Comparison of ENCODE assay signal across 8 cellular contexts in the genomic region with DNA sequence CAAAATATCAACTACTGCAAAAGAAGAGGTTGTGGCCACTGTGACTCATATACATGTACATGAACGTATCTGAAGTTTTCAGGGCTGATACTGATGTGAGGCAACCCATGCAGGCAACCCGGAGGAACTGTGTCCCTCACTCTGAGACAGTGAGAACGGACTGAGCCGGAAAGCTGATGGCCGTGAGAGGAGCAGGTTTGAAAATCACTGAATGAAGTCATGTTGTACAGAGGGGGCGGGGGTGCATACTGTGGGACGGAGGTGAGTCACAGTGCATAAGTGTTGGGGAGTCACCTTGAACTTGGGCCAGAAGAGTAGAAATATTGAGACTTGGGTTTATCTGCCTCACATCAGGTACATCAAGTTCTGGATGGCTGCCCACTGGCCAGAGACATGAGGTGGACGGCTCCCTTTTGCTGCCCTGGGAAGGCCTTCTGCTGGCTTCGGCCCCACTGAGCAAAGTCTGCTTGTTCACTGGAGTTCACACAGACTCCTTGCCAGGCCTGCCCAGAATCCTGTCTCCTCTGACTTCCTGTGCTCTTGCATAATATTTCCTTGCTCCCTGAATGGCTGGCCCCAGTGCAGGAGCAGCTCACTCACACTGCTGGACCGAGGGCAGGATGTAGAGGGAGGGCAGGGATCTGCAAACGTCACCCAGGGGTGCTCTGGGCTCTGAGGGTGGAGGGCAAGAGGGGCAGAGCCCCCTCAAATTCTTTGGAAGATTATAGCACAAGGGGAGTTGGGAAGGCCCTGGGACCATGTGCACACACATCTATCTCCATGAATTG. TPM values are rescaled to one million over a fixed set of nuclear protein-coding genes. Genes with fewer than 3 reads are reported as not detected.
DNase-seq lines count a peak whose midpoint lies in the region; ATAC-seq and TF ChIP-seq lines count a peak whose summit lies in the region.

No MANE protein-coding gene starts in this region.

- no peak overlapping the region for H3K9ac ChIP-seq in rectal smooth muscle tissue (ENCODE audit: low read length)

- no peaks in the 10 kb centered on the region for H3K36me3 ChIP-seq in rectal smooth muscle tissue (ENCODE audit: control insufficient read depth, insufficient read depth, low read length)

- peaks cover 4% of the 10 kb centered on the region for H3K4me1 ChIP-seq in rectal smooth muscle tissue (ENCODE audit: control insufficient read depth, insufficient read depth, low read length)

- TF ChIP-seq CTCF in fibroblast of villous mesenchyme (IDR thresholded peaks at IDR 0.05; ENCODE audit: insufficient read depth, low read depth, low read length) = no peak

- no peak overlapping the region for H3K4me3 ChIP-seq in fibroblast of villous mesenchyme (ENCODE audit: low read depth, low read length)
- H3K4me3 ChIP-seq in rectal smooth muscle tissue (ENCODE audit: low read length) = no peak overlapping the region

- no peak for ATAC-seq in HG03095 (IDR thresholded peaks at IDR 0.05; ENCODE audit: unreplicated experiment)
- ATAC-seq in HG02885 (IDR thresholded peaks at IDR 0.05; ENCODE audit: poor library complexity, unreplicated experiment) = no peak

- no peaks in the 10 kb centered on the region for H3K27me3 ChIP-seq in rectal smooth muscle tissue (ENCODE audit: control insufficient read depth, insufficient read depth, low read length)

- DNase-seq in NOMO-1 (lab: John Stamatoyannopoulos, UW; ENCODE audit: unreplicated experiment in 2 of 2) = peak; percentile 37 to 41
- DNase-seq in NOMO-1 treated with dmso at 0.1 percent for 144 hours (lab: John Stamatoyannopoulos, UW; ENCODE audit: unreplicated experiment) = no peak
- peak; percentile 81 for DNase-seq in SW480 (ENCODE audit: low spot score)
- DNase-seq in fibroblast of villous mesenchyme (ENCODE audit: low read depth) = peak; percentile 96
- no peak for DNase-seq in NCI-H1436 (lab: John Stamatoyannopoulos, UW)

- H3K27ac ChIP-seq in rectal smooth muscle tissue (ENCODE audit: low read depth, low read length) = peak overlapping the region; percentile 42

RNA-seq across cellular contexts. Expression of gene EPAS1, which starts 18.1 kb away (rescaled TPM):
- 124 and 132 TPM in 2 replicates for total RNA-seq in fibroblast of villous mesenchyme

Comparison
In these comparisons a context has a peak if more than half of its experiments do, and no peak if none do; other contexts are left out.
1. DNase-seq: peak in NOMO-1 (2 of 2), SW480 (single experiment) and fibroblast of villous mesenchyme (single experiment); none in NOMO-1 treated with dmso at 0.1 percent for 144 hours (single experiment) and NCI-H1436 (single experiment).